ENCODE assay signal across 1 cellular context in the genomic region with DNA sequence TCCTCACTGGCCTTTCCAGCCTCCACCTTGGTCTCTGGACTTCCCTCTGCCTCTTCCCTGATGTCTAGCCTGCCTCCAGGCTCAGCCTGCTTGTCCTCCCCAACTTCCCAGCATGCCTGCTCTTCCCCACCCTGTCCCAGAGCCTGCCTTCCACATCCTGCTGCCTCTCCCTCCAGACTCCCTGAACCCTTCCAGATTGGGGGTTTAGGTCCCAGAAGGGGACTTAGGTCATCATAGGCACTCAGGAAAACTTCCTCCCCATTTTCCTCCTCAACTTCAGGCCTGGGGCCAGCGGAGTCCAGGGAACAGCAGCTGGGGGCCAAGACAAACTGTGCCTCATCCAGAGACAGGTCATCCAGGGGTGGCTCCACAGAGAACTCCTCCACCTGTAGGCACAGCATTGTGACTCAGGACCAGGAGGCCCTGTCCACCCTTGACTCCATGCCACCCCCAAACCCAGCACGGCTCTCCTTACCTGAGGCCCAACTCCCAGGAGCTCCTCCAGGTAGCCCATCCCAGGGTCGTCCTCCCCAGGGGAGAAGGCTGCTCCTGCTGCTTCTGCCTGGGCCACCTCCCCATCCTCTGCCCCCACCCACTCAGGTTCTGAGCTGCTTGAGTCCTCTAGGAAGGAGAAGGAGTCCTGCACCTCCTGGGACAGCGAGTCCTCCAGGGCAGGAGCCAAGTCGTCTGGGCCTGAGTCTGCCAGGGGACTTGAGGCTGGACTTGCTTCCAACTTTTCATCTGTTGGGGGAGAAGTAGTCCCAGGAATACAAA.
TF ChIP-seq lines count a peak whose summit lies in the region.

No MANE protein-coding gene starts in this region.

TF ChIP-seq in H1, 55 proteins besides CTCF, POLR2A, EP300 and RAD21:
- TF ChIP-seq ZNF274 (IDR thresholded peaks at IDR 0.05; ENCODE audit: borderline replicate concordance, extremely low read depth, low read length): peak; percentile 42; the same call in 1 of the 2 replicates
- TF ChIP-seq BCL11A (IDR thresholded peaks at IDR 0.05; ENCODE audit: low read depth in 2 of 2, low read length in 2 of 2): no peak
